In the genomic region with DNA sequence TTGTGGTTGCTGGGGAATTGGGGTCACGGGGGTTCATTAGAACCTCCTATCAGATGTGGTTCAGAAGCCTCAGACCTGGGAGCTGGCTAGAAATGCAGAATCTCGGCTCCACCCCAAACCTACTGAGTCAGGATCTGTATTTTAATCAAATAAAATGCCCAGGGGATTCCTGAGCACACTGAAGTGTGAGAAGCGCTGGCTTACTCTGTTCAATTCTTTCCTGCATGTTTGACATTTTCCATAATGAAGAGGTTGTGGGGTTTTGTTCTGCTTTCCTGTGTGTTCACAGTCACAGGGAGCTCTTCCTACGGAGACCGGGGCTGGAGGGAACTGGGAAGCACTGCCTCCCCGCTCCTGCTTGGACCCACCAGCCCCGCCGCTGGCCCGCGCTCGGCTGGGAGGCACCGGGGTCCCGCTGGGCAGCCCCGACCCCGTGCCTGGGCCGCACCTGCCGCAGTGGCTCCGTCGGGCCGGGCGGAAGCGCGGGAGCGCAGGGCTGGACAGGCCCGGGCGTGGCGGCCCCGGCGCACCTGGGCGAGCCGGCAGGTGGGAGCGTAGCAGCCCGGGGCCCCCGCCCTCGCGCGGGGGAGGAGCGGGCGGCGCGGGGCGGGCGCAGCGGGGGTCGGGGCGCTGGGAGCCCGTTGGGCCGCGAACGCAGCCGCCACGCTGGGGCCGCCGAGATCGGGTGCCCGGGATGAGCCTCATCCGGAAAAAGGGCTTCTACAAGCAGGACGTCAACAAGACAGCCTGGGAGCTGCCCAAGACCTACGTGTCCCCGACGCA, we compare ENCODE assay signal across 8 cellular contexts. TPM values are rescaled to one million over a fixed set of nuclear protein-coding genes. Genes with fewer than 3 reads are reported as not detected.
DNase-seq lines count a peak whose midpoint lies in the region; ATAC-seq and TF ChIP-seq lines count a peak whose summit lies in the region.

A gene (plus strand): TSS at position 625 of the 783 bp plus-strand sequence. CDS start 70 bp downstream, at position 695.

- H3K9ac ChIP-seq in mucosa of rectum (ENCODE audit: low read depth in 1 of 2, low read length in 2 of 2): peak within 1 kb of the TSS; percentile 97 to 98

- TF ChIP-seq CTCF in dorsolateral prefrontal cortex (IDR thresholded peaks at IDR 0.05 in 54 of 56, conservative IDR thresholded peaks at IDR 0.05 in 2 of 56; ENCODE audit: low read depth in 1 of 56, partially characterized antibody in 56 of 56): no peak
- no peak for TF ChIP-seq CTCF in upper lobe of left lung (IDR thresholded peaks at IDR 0.05)

- intact Hi-C loops in T-helper 1 cell treated with Interleukin-12 subunit alpha and Interleukin-12 subunit beta and Interleukin-4 antibody, amounts not matched to agents 30 ng/mL and 1 ng/mL, for 36 hours (cut with micrococcal nuclease): loop anchor here (1.0 to 10.0 kb wide), 4 partner anchors 35 to 415 kb away; a partner anchor contains a TSS
- intact Hi-C loops in dorsolateral prefrontal cortex (cut with DNase I): loop anchor here (10.0 kb wide), 2 partner anchors 225 to 235 kb away; no protein-coding TSS in a partner anchor

- H3K4me3 ChIP-seq in dorsolateral prefrontal cortex (peak within 1 kb of the TSS; percentile 13 to 66 (median 50)), mucosa of rectum (ENCODE audit: low read length in 2 of 2) (peak within 1 kb of the TSS; percentile 90 to 94), upper lobe of left lung (peak within 1 kb of the TSS; percentile 3 to 61 (median 55))

- 10 to 17% methylated on average over 15 to 17 of the region's 61 CpGs for WGBS in upper lobe of left lung, 2 donors

- no peaks in the 10 kb centered on the region for H3K9me3 ChIP-seq in mucosa of rectum (ENCODE audit: control insufficient read depth in 2 of 2, low read length in 2 of 2)
- no peaks in the 10 kb centered on the region for H3K9me3 ChIP-seq in upper lobe of left lung

- peak; percentile 73 for DNase-seq in activated CD8-positive, alpha-beta memory T cell treated with anti-CD3 and anti-CD28 coated beads for 24 hours
- no peak for DNase-seq in activated CD8-positive, alpha-beta memory T cell treated with anti-CD3 and anti-CD28 coated beads, Interleukin-2, amount 50 U/mL, for 48 hours
- DNase-seq in dorsolateral prefrontal cortex (peak in 1 of 10 donors; percentile 40), upper lobe of left lung (peak; percentile 54 to 92), ecto neural progenitor cell (ENCODE audit: low spot score) (no peak)

- TF ChIP-seq EP300 in upper lobe of left lung (IDR thresholded peaks at IDR 0.05): no peak

- peak in 1 of 2 donors; percentile 15 for ATAC-seq in upper lobe of left lung (ENCODE audit: low FRiP score in 2 of 2)
- ATAC-seq in GM21786 (IDR thresholded peaks at IDR 0.05; ENCODE audit: unreplicated experiment): no peak

- H3K27ac ChIP-seq in dorsolateral prefrontal cortex (peak within 1 kb of the TSS in 54 of 59 donors; percentile 25 to 87 (median 72)), mucosa of rectum (ENCODE audit: low read depth in 2 of 2, low read length in 2 of 2) (peak within 1 kb of the TSS; percentile 98 to 99), upper lobe of left lung (peak within 1 kb of the TSS; percentile 85 to 96 (median 86))

- H3K4me1 ChIP-seq in mucosa of rectum (ENCODE audit: control insufficient read depth in 2 of 2, insufficient read depth in 2 of 2, low read length in 2 of 2): peaks cover 18 to 20% of the 10 kb centered on the region in 2 donors
- peaks cover 39 to 64% (median 56%) of the 10 kb centered on the region in 4 donors for H3K4me1 ChIP-seq in upper lobe of left lung

- peak in 2 of 4 donors; percentile 51 to 67 for TF ChIP-seq POLR2A in upper lobe of left lung (IDR thresholded peaks at IDR 0.05)

- H3K27me3 ChIP-seq in dorsolateral prefrontal cortex (peaks cover 0 to 7% (median 0%) of the 10 kb centered on the region in 45 donors), mucosa of rectum (ENCODE audit: control insufficient read depth in 2 of 2, insufficient read depth in 2 of 2, low read length in 2 of 2) (no peaks in the 10 kb centered on the region), upper lobe of left lung (no peaks in the 10 kb centered on the region)

- peaks cover 17 to 19% of the 10 kb centered on the region in 2 donors for H3K36me3 ChIP-seq in mucosa of rectum (ENCODE audit: control insufficient read depth in 2 of 2, insufficient read depth in 2 of 2, low read length in 2 of 2)
- peaks cover 0 to 4% (median 1%) of the 10 kb centered on the region in 4 donors for H3K36me3 ChIP-seq in upper lobe of left lung

RNA-seq across cellular contexts. Expression of the gene that starts here (rescaled TPM):
- 26.6 and 28.8 TPM in 2 replicates for total RNA-seq in T-helper 1 cell treated with Interleukin-12 subunit alpha and Interleukin-12 subunit beta and Interleukin-4 antibody, amounts not matched to agents 30 ng/mL and 1 ng/mL, for 36 hours
- total RNA-seq in dorsolateral prefrontal cortex: 10 to 100 TPM in 119 of 120 experiments, 1 to 10 TPM in 1; 9.1 to 40.0 (median 25.9) TPM
- total RNA-seq in upper lobe of left lung: 10 to 100 TPM; 56.7 to 90.1 (median 80.1) TPM

Comparison
In these comparisons a context has a peak if more than half of its experiments do, and no peak if none do; other contexts are left out.
1. DNase-seq: peak in activated CD8-positive, alpha-beta memory T cell treated with anti-CD3 and anti-CD28 coated beads for 24 hours (single experiment) and upper lobe of left lung (2 of 2); none in activated CD8-positive, alpha-beta memory T cell treated with anti-CD3 and anti-CD28 coated beads, Interleukin-2, amount 50 U/mL, for 48 hours (single experiment) and ecto neural progenitor cell (single experiment).
2. Peak in every context shown above with its lines, with median percentiles within 50 percentile points of each other: H3K27ac ChIP-seq and H3K4me3 ChIP-seq.